In genomic region chrX:55451990-55452824, GRCh38 we compare ENCODE assay signal across 8 cellular contexts. TPM values are rescaled to one million over a fixed set of nuclear protein-coding genes. Genes with fewer than 3 reads are reported as not detected.
DNase-seq lines count a peak whose midpoint lies in the region; ATAC-seq and TF ChIP-seq lines count a peak whose summit lies in the region.

TSS of gene MAGEH1 (plus strand) at chrX:55452127. CDS start at chrX:55452375, 248 bp downstream.

- H3K27me3 ChIP-seq in CD4-positive, alpha-beta T cell (ENCODE audit: control insufficient read depth, insufficient read depth, low read length) = no peaks in the 10 kb centered on the region
- H3K27me3 ChIP-seq in Panc1 (ENCODE audit: control insufficient read depth, insufficient read depth, low read length) (no peaks in the 10 kb centered on the region), esophagus (ENCODE audit: control insufficient read depth in 1 of 2, insufficient read depth in 2 of 2, low read length in 2 of 2) (no peaks in the 10 kb centered on the region), mucosa of stomach (ENCODE audit: control insufficient read depth, insufficient read depth, low read length) (no peaks in the 10 kb centered on the region)

- CTCF ChIA-PET in CD4-positive, alpha-beta T cell (lab: Charles Lee) = interaction anchor here (1.7 kb wide), 1 partner anchor 36 kb away, joined by 4 read pairs; no protein-coding TSS in a partner anchor
- CTCF ChIA-PET in Panc1 (lab: Charles Lee) = interaction anchor here (1.4 kb wide), 1 partner anchor 37 kb away, joined by 3 read pairs; no protein-coding TSS in a partner anchor

- H3K27ac ChIP-seq in CD4-positive, alpha-beta T cell (ENCODE audit: low read depth, low read length) = peak within 1 kb of the TSS; percentile 80
- H3K27ac ChIP-seq in Panc1 (ENCODE audit: low read length) (peak within 1 kb of the TSS; percentile 68; the same call in 1 of the 2 replicates), esophagus (ENCODE audit: low read depth in 2 of 2, low read length in 1 of 2) (peak within 1 kb of the TSS; percentile 64 to 70)

- peaks cover 27% of the 10 kb centered on the region for H3K4me1 Mint-ChIP-seq in CD4-positive, alpha-beta T cell (ENCODE audit: low read depth)
- peaks cover 7% of the 10 kb centered on the region for H3K4me1 Mint-ChIP-seq in activated T-cell treated with anti-CD3 and anti-CD28 coated beads, Interleukin-2, amount 50 U/mL, for 4 hours (ENCODE audit: low read depth)

- H3K4me1 ChIP-seq in Panc1 (ENCODE audit: control insufficient read depth, insufficient read depth, low read length) = no peaks in the 10 kb centered on the region
- H3K4me1 ChIP-seq in esophagus (ENCODE audit: control insufficient read depth in 2 of 2, insufficient read depth in 2 of 2, low read length in 1 of 2) = no peaks in the 10 kb centered on the region
- no peaks in the 10 kb centered on the region for H3K4me1 ChIP-seq in mucosa of stomach (ENCODE audit: control insufficient read depth, insufficient read depth, low read length)

- peak within 1 kb of the TSS; percentile 99 for H3K27ac Mint-ChIP-seq in CD4-positive, alpha-beta T cell

- no peaks in the 10 kb centered on the region for H3K36me3 ChIP-seq in Panc1 (ENCODE audit: control insufficient read depth, insufficient read depth, low read length)
- no peaks in the 10 kb centered on the region for H3K36me3 ChIP-seq in esophagus (ENCODE audit: control insufficient read depth in 2 of 2, insufficient read depth in 2 of 2, low read length in 1 of 2)
- H3K36me3 ChIP-seq in mucosa of stomach (ENCODE audit: control insufficient read depth, insufficient read depth, low read length) = no peaks in the 10 kb centered on the region

- H3K9me3 ChIP-seq in CD4-positive, alpha-beta T cell (ENCODE audit: control insufficient read depth, low read length) = no peaks in the 10 kb centered on the region
- H3K9me3 ChIP-seq in Panc1 (ENCODE audit: control insufficient read depth, insufficient read depth, low read depth, low read length) (no peaks in the 10 kb centered on the region), esophagus (ENCODE audit: control insufficient read depth in 2 of 2, insufficient read depth in 1 of 2, low read depth in 1 of 2, low read length in 1 of 2) (no peaks in the 10 kb centered on the region), mucosa of stomach (ENCODE audit: control insufficient read depth, low read length) (no peaks in the 10 kb centered on the region)

- intact Hi-C loops in CD4-positive, alpha-beta T cell (cut with DNase I, micrococcal nuclease) = no loop called here
- intact Hi-C loops in Panc1 (cut with micrococcal nuclease; ENCODE audit: unreplicated experiment) = no loop called here

- H3K27me3 Mint-ChIP-seq in CD4-positive, alpha-beta T cell = no peaks in the 10 kb centered on the region
- H3K27me3 Mint-ChIP-seq in activated T-cell treated with anti-CD3 and anti-CD28 coated beads, Interleukin-2, amount 50 U/mL, for 4 hours (ENCODE audit: low read depth) = no peaks in the 10 kb centered on the region

- in situ Hi-C loops in Panc1 (cut with HindIII; ENCODE audit: low pct_unique_long_range_greater_than_20kb, low sequenced_read_pairs) = no loop called here

- peak; percentile 52 to 84 (median 70) for DNase-seq in CD4-positive, alpha-beta T cell
- no peak for DNase-seq in Panc1 (ENCODE audit: low read depth, low spot score)
- DNase-seq in activated T-cell treated with anti-CD3 and anti-CD28 coated beads, Interleukin-2, amount 50 U/mL, for 4 hours = peak; percentile 67
- DNase-seq in stimulated activated CD8-positive, alpha-beta memory T cell treated with anti-CD3 and anti-CD28 coated beads, Interleukin-4, amount 100 ng/mL, for 48 hours = peak; percentile 80

- H3K9me3 Mint-ChIP-seq in CD4-positive, alpha-beta T cell = no peaks in the 10 kb centered on the region
- no peaks in the 10 kb centered on the region for H3K9me3 Mint-ChIP-seq in activated T-cell treated with anti-CD3 and anti-CD28 coated beads, Interleukin-2, amount 50 U/mL, for 4 hours

- H3K36me3 Mint-ChIP-seq in CD4-positive, alpha-beta T cell (ENCODE audit: low read depth) = peaks cover 12% of the 10 kb centered on the region
- H3K36me3 Mint-ChIP-seq in activated T-cell treated with anti-CD3 and anti-CD28 coated beads, Interleukin-2, amount 50 U/mL, for 4 hours (ENCODE audit: insufficient read depth) = no peaks in the 10 kb centered on the region

- POLR2A ChIA-PET in CD4-positive, alpha-beta T cell (lab: Charles Lee) = interaction anchor here (0.8 to 2.6 kb wide), 11 partner anchors 37 to 1768 kb away, joined by 3 to 75 read pairs (median 6); partner anchors contain the start of genes APEX2, GNL3L, RRAGB and USP51
- POLR2A ChIA-PET in Panc1 (lab: Charles Lee) = no interaction called here

- 1 to 23% methylated on average over 42 of the region's 42 CpGs for WGBS in esophagus, 2 donors

- BruUV-seq in Panc1 (replicated peaks; lab: Mats Ljungman, UMichigan) = no TSS peak

- peak within 1 kb of the TSS; percentile 68 for H3K9ac ChIP-seq in mucosa of stomach (ENCODE audit: low read length)

- peak within 1 kb of the TSS; percentile 99 for H3K4me3 Mint-ChIP-seq in CD4-positive, alpha-beta T cell
- peak within 1 kb of the TSS; percentile 94 for H3K4me3 Mint-ChIP-seq in activated T-cell treated with anti-CD3 and anti-CD28 coated beads, Interleukin-2, amount 50 U/mL, for 4 hours

- peak within 1 kb of the TSS; percentile 67 to 88 for H3K4me3 ChIP-seq in Panc1 (ENCODE audit: low read depth in 2 of 2, low read length in 2 of 2)
- H3K4me3 ChIP-seq in esophagus (ENCODE audit: low read depth in 1 of 2, low read length in 2 of 2) = peak within 1 kb of the TSS; percentile 57 to 60
- peak within 1 kb of the TSS; percentile 46 for H3K4me3 ChIP-seq in mucosa of stomach (ENCODE audit: low read length)

- ATAC-seq in CD4-positive, alpha-beta T cell (ENCODE audit: poor library complexity) = peak; percentile 88
- ATAC-seq in GM19395 (IDR thresholded peaks at IDR 0.05; ENCODE audit: unreplicated experiment) (peak; percentile 94), HG03565 (IDR thresholded peaks at IDR 0.05; ENCODE audit: unreplicated experiment) (peak; percentile 99), Panc1 (peak; percentile 99)
- ATAC-seq in activated T-cell treated with anti-CD3 and anti-CD28 coated beads, Interleukin-2, amount 50 U/mL, for 4 hours = peak; percentile 97 to 98

- TF ChIP-seq CTCF in CD4-positive, alpha-beta T cell (IDR thresholded peaks at IDR 0.05) = no peak
- TF ChIP-seq CTCF in Panc1 (IDR thresholded peaks at IDR 0.05) = no peak

RNA-seq across cellular contexts. Expression of gene MAGEH1, which starts in this region (rescaled TPM):
- 10 to 100 TPM; 17.7 to 18.7 TPM for total RNA-seq in CD4-positive, alpha-beta T cell
- 5.7 TPM for total RNA-seq in Panc1 (2021; ENCODE audit: unreplicated experiment)
- polyA plus RNA-seq in Panc1 (2012; ENCODE audit: insufficient read length) = 6.1 TPM
- 10 to 100 TPM; 15.1 to 17.0 (median 17.0) TPM for total RNA-seq in activated T-cell treated with anti-CD3 and anti-CD28 coated beads, Interleukin-2, amount 50 U/mL, for 4 hours
- polyA plus RNA-seq in esophagus = 1 to 10 TPM; 3.7 to 5.6 TPM
